In the genomic region with DNA sequence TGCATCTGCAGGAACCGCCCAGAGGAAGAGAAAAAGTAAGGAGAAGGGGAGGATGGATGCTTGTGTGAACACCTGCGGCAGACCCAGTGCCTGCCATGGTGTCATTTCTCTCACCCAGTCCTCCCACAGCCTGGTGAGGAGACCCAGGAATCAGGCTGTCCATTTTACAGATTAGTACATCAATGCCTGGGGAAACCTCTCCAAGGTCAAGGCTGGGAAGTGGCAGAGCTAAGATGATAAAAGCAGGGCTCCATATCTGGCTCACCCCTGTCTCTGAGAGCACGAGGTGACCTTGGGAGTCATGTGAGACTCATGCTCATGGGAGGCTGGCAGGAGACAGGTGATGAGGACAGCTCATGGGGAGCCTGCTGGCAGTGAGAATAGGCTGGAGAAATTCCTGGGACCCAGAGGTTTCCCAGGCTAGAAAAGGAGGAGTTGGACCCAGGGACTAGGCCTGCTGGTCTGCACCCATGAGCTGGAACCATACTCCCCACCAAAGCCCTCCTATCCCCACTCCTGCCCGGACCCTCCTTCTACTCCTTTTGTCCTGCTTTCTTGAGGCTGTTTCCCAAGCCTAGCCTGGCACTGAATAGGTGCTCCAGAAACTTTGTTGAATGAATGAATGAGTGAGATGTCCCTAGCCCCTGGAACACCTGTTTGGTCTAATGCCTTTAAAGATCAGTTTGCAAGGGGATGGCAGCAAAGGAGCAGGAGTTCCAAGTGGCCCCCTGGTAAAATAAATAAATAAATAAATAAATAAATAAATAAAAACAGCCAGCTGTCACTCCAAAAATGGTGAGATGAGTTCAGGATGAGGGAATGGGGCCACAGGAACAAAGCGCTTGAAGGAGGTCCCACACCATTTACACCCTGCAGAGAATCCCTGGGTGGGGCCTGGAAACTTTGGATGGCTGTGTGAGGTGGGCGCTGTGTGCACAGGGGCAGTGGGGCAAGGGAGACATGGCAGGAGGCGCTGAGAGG, we compare ENCODE assay signal across 9 cellular contexts. TPM values are rescaled to one million over a fixed set of nuclear protein-coding genes. Genes with fewer than 3 reads are reported as not detected.
DNase-seq lines count a peak whose midpoint lies in the region; ATAC-seq, FAIRE-seq and TF ChIP-seq lines count a peak whose summit lies in the region.
"Had no signal": no experiment of that assay in that cellular context is flagged by ENCODE, and none has a peak within 500 bp of the region (broad histone marks: within the 10 kb centered on the region; RNA-seq: fewer than 3 reads in every experiment).

No MANE protein-coding gene starts in this region.

- DNase-seq in CD4-positive, alpha-beta T cell = no peak
- DNase-seq in Panc1 (ENCODE audit: low read depth, low spot score) (no peak), endothelial cell of umbilical vein (ENCODE audit: low read depth, low spot score) (no peak), SHP77 (lab: John Stamatoyannopoulos, UW) (no peak)
- DNase-seq: NCI-H446 had no signal

- no peaks in the 10 kb centered on the region for H4K20me1 ChIP-seq in endothelial cell of umbilical vein (replicated peaks; ENCODE audit: control insufficient read depth, extremely low read depth, insufficient read depth, low read length)

- dilution Hi-C loops in endothelial cell of umbilical vein (cut with MboI; ENCODE audit: extremely low pct_ligation_motif_present, low sequenced_read_pairs) = no loop called here

- BruUV-seq in Panc1 (replicated peaks; lab: Mats Ljungman, UMichigan) (TSS peak; percentile 61), endothelial cell of umbilical vein (replicated peaks; lab: Mats Ljungman, UMichigan) (TSS peak; percentile 20)

- peaks cover 20% of the 10 kb centered on the region for H3K4me1 ChIP-seq in Panc1 (ENCODE audit: control insufficient read depth, insufficient read depth, low read length)
- peaks cover 14% of the 10 kb centered on the region for H3K4me1 ChIP-seq in endothelial cell of umbilical vein (ENCODE audit: control insufficient read depth, extremely low read depth, insufficient read depth, low read length)
- H3K4me1 ChIP-seq in neuron (ENCODE audit: insufficient read depth, low read length) = peaks cover 17% of the 10 kb centered on the region

- no peaks in the 10 kb centered on the region for H3K36me3 Mint-ChIP-seq in CD4-positive, alpha-beta T cell (ENCODE audit: low read depth)

- H3K4me3 ChIP-seq in Panc1 (ENCODE audit: low read depth in 2 of 2, low read length in 2 of 2) = peak overlapping the region; percentile 86 to 87
- H3K4me3 ChIP-seq in endothelial cell of umbilical vein (replicated peaks in 1 of 3; ENCODE audit: insufficient read depth in 1 of 3, low read depth in 1 of 3, low read length in 3 of 3) = peak overlapping the region in 2 of 3 experiments; percentile 67 to 70
- H3K4me3 ChIP-seq in neuron (ENCODE audit: low read length) = peak overlapping the region; percentile 95

- H3K79me2 ChIP-seq in endothelial cell of umbilical vein (ENCODE audit: control insufficient read depth, insufficient read depth, low read length) = peaks cover 10% of the 10 kb centered on the region

- intact Hi-C loops in CD4-positive, alpha-beta T cell (cut with DNase I, micrococcal nuclease) = no loop called here
- intact Hi-C loops in Panc1 (cut with micrococcal nuclease; ENCODE audit: unreplicated experiment) = no loop called here
- intact Hi-C loops in endothelial cell of umbilical vein (cut with micrococcal nuclease) = loop anchor here (1.0 kb wide), 2 partner anchors 9 to 136 kb away; no protein-coding TSS in a partner anchor

- H3K27me3 Mint-ChIP-seq in CD4-positive, alpha-beta T cell = peaks cover 5% of the 10 kb centered on the region

- no peak overlapping the region for H3K27ac Mint-ChIP-seq in CD4-positive, alpha-beta T cell

- peaks cover 21% of the 10 kb centered on the region for H3K4me1 Mint-ChIP-seq in CD4-positive, alpha-beta T cell (ENCODE audit: low read depth)

- H3K9me1 ChIP-seq in endothelial cell of umbilical vein (replicated peaks; ENCODE audit: control insufficient read depth, extremely low read depth, insufficient read depth, low read length) = no peaks in the 10 kb centered on the region

- TF ChIP-seq POLR2A in endothelial cell of umbilical vein (IDR thresholded peaks at IDR 0.05; ENCODE audit: low read depth, low read length) = no peak

- H3K27me3 ChIP-seq in CD4-positive, alpha-beta T cell (ENCODE audit: control insufficient read depth, insufficient read depth, low read length) = peaks cover 7% of the 10 kb centered on the region
- H3K27me3 ChIP-seq in Panc1 (ENCODE audit: control insufficient read depth, insufficient read depth, low read length) (no peaks in the 10 kb centered on the region), endothelial cell of umbilical vein (ENCODE audit: control insufficient read depth in 2 of 2, insufficient read depth in 2 of 2, low read length in 2 of 2) (no peaks in the 10 kb centered on the region), neuron (ENCODE audit: insufficient read depth, low read length) (no peaks in the 10 kb centered on the region)

- CTCF ChIA-PET in CD4-positive, alpha-beta T cell (lab: Charles Lee) = no interaction called here
- CTCF ChIA-PET in Panc1 (lab: Charles Lee) (no interaction called here), endothelial cell of umbilical vein (lab: Charles Lee) (interaction anchor here (1.3 kb wide), 1 partner anchor 29 kb away, joined by 4 read pairs; no protein-coding TSS in a partner anchor)

- H3K9ac ChIP-seq in endothelial cell of umbilical vein (replicated peaks; ENCODE audit: extremely low read depth, insufficient read depth, low read length) = peak overlapping the region; percentile 80

- H3K36me3 ChIP-seq in Panc1 (ENCODE audit: control insufficient read depth, insufficient read depth, low read length) (peaks cover 8% of the 10 kb centered on the region; the same call in 1 of the 2 replicates), endothelial cell of umbilical vein (ENCODE audit: control insufficient read depth in 2 of 2, extremely low read depth in 1 of 2, insufficient read depth in 2 of 2, low read length in 2 of 2) (peaks cover 0 to 19% of the 10 kb centered on the region in 2 experiments), neuron (ENCODE audit: insufficient read depth, low read length) (peaks cover 36% of the 10 kb centered on the region)

- FAIRE-seq in endothelial cell of umbilical vein (lab: Jason Lieb, UNC) = no peak

- peak overlapping the region; percentile 87 for H3K4me2 ChIP-seq in endothelial cell of umbilical vein (ENCODE audit: insufficient read depth, low read length)

- H3K9me3 Mint-ChIP-seq in CD4-positive, alpha-beta T cell = no peaks in the 10 kb centered on the region

- no peak for TF ChIP-seq CTCF in CD4-positive, alpha-beta T cell (IDR thresholded peaks at IDR 0.05)
- TF ChIP-seq CTCF in Panc1 (IDR thresholded peaks at IDR 0.05) = no peak
- no peak for TF ChIP-seq CTCF in endothelial cell of umbilical vein (IDR thresholded peaks at IDR 0.05; ENCODE audit: extremely low read depth in 1 of 2, insufficient read depth in 1 of 2, low read depth in 1 of 2, low read length in 2 of 2)

- POLR2A ChIA-PET in CD4-positive, alpha-beta T cell (lab: Charles Lee) = no interaction called here
- POLR2A ChIA-PET in Panc1 (lab: Charles Lee) (no interaction called here), endothelial cell of umbilical vein (lab: Charles Lee) (interaction anchor here (0.5 kb wide), 1 partner anchor 15 kb away, joined by 5 read pairs; no protein-coding TSS in a partner anchor)

- no peak for ATAC-seq in CD4-positive, alpha-beta T cell (ENCODE audit: poor library complexity)
- no peak for ATAC-seq in Panc1
- ATAC-seq in GM21367 (IDR thresholded peaks at IDR 0.05; ENCODE audit: unreplicated experiment) = no peak
- ATAC-seq in HG03521 (IDR thresholded peaks at IDR 0.05; ENCODE audit: unreplicated experiment) = no peak
- ATAC-seq in GM21447 (IDR thresholded peaks at IDR 0.05; ENCODE audit: unreplicated experiment) = no peak

- no peak overlapping the region for H3K27ac ChIP-seq in CD4-positive, alpha-beta T cell (ENCODE audit: low read depth, low read length)
- peak overlapping the region; percentile 66 for H3K27ac ChIP-seq in Panc1 (ENCODE audit: low read length)
- no peak overlapping the region for H3K27ac ChIP-seq in endothelial cell of umbilical vein (ENCODE audit: insufficient read depth, low read depth, low read length)

- H3K4me3 Mint-ChIP-seq in CD4-positive, alpha-beta T cell = peak overlapping the region; percentile 82

- no peaks in the 10 kb centered on the region for H3K9me3 ChIP-seq in CD4-positive, alpha-beta T cell (ENCODE audit: control insufficient read depth, low read length)
- H3K9me3 ChIP-seq in Panc1 (ENCODE audit: control insufficient read depth, insufficient read depth, low read depth, low read length) = no peaks in the 10 kb centered on the region
- H3K9me3 ChIP-seq in endothelial cell of umbilical vein (replicated peaks; ENCODE audit: control insufficient read depth, insufficient read depth, low read length) = no peaks in the 10 kb centered on the region
- H3K9me3 ChIP-seq in neuron (ENCODE audit: low read length) = no peaks in the 10 kb centered on the region

- H2AFZ ChIP-seq in endothelial cell of umbilical vein (ENCODE audit: low read depth, low read length) (no peak overlapping the region), neuron (ENCODE audit: low read depth, low read length) (no peak overlapping the region)

- in situ Hi-C loops in Panc1 (cut with HindIII; ENCODE audit: low pct_unique_long_range_greater_than_20kb, low sequenced_read_pairs) = no loop called here

RNA-seq across cellular contexts. Expression of gene ZNF629, which starts 1.6 kb away (rescaled TPM):
- 1 to 10 TPM; 1.6 to 1.7 TPM for total RNA-seq in CD4-positive, alpha-beta T cell
- 19.2 TPM for total RNA-seq in Panc1 (2021; ENCODE audit: unreplicated experiment)
- 19.8 TPM for polyA plus RNA-seq in Panc1 (2012; ENCODE audit: insufficient read length)
- total RNA-seq in endothelial cell of umbilical vein = 11.2 and 11.7 TPM in 2 replicates
- polyA plus RNA-seq in endothelial cell of umbilical vein = 5.2 and 5.6 TPM in 2 replicates
- 4.5 and 4.7 TPM in 2 replicates for polyA plus RNA-seq in endothelial cell of umbilical vein (2011; cell fraction: cytosol; rRNA removed)
- 7.8 and 8.0 TPM in 2 replicates for polyA plus RNA-seq in endothelial cell of umbilical vein (2011; cell fraction: nucleus; rRNA removed)
- 7.8 and 9.0 TPM in 2 replicates for polyA plus RNA-seq in endothelial cell of umbilical vein (2012)
- 6.0 and 6.6 TPM in 2 replicates for polyA minus RNA-seq in endothelial cell of umbilical vein
- 7.5 TPM for polyA minus RNA-seq in endothelial cell of umbilical vein (2011; cell fraction: cytosol; rRNA and poly(A)+ RNA removed)
- polyA minus RNA-seq in endothelial cell of umbilical vein (2011; cell fraction: nucleus; rRNA and poly(A)+ RNA removed) = 5.1 and 7.2 TPM in 2 replicates

RNA-seq across cellular contexts. Expression of gene RNF40, which starts 23.3 kb away (rescaled TPM):
- total RNA-seq in CD4-positive, alpha-beta T cell = 10 to 100 TPM; 63.0 to 65.2 TPM
- total RNA-seq in Panc1 (2021; ENCODE audit: unreplicated experiment) (114 TPM), endothelial cell of umbilical vein (97.0 and 102 TPM in 2 replicates)
- 86.3 TPM for polyA plus RNA-seq in Panc1 (2012; ENCODE audit: insufficient read length)
- 60.5 and 67.6 TPM in 2 replicates for polyA plus RNA-seq in endothelial cell of umbilical vein
- 60.2 and 66.2 TPM in 2 replicates for polyA plus RNA-seq in endothelial cell of umbilical vein (2011; cell fraction: cytosol; rRNA removed)
- polyA plus RNA-seq in endothelial cell of umbilical vein (2011; cell fraction: nucleus; rRNA removed) = 134 and 176 TPM in 2 replicates
- polyA plus RNA-seq in endothelial cell of umbilical vein (2012) = 66.5 and 76.5 TPM in 2 replicates
- polyA minus RNA-seq in endothelial cell of umbilical vein = 110 and 121 TPM in 2 replicates
- 57.5 TPM for polyA minus RNA-seq in endothelial cell of umbilical vein (2011; cell fraction: cytosol; rRNA and poly(A)+ RNA removed)
- polyA minus RNA-seq in endothelial cell of umbilical vein (2011; cell fraction: nucleus; rRNA and poly(A)+ RNA removed) = 50.0 and 55.9 TPM in 2 replicates

RNA-seq across cellular contexts. Expression of gene CFAP119, which starts 23.6 kb away (rescaled TPM):
- total RNA-seq in CD4-positive, alpha-beta T cell = 1 to 10 TPM; 1.7 to 2.2 TPM
- total RNA-seq in Panc1 (2021; ENCODE audit: unreplicated experiment) (21.0 TPM), endothelial cell of umbilical vein (6.5 and 7.2 TPM in 2 replicates)
- polyA plus RNA-seq in Panc1 (2012; ENCODE audit: insufficient read length) = 13.2 TPM
- 9.5 and 13.7 TPM in 2 replicates for polyA plus RNA-seq in endothelial cell of umbilical vein
- 5.4 and 7.2 TPM in 2 replicates for polyA plus RNA-seq in endothelial cell of umbilical vein (2011; cell fraction: cytosol; rRNA removed)
- 45.2 and 58.3 TPM in 2 replicates for polyA plus RNA-seq in endothelial cell of umbilical vein (2011; cell fraction: nucleus; rRNA removed)
- 3.8 and 4.3 TPM in 2 replicates for polyA plus RNA-seq in endothelial cell of umbilical vein (2012)
- 2.6 and 3.1 TPM in 2 replicates for polyA minus RNA-seq in endothelial cell of umbilical vein
- polyA minus RNA-seq in endothelial cell of umbilical vein (2011; cell fraction: cytosol; rRNA and poly(A)+ RNA removed) = 8.9 TPM
- polyA minus RNA-seq in endothelial cell of umbilical vein (2011; cell fraction: nucleus; rRNA and poly(A)+ RNA removed) = 3.7 and 6.4 TPM in 2 replicates

RNA-seq across cellular contexts. Expression of gene PHKG2, which starts 37.2 kb away (rescaled TPM):
- 10 to 100 TPM; 24.8 to 25.2 TPM for total RNA-seq in CD4-positive, alpha-beta T cell
- total RNA-seq in Panc1 (2021; ENCODE audit: unreplicated experiment) (43.1 TPM), endothelial cell of umbilical vein (33.0 and 34.1 TPM in 2 replicates)
- polyA plus RNA-seq in Panc1 (2012; ENCODE audit: insufficient read length) = 31.5 TPM
- polyA plus RNA-seq in endothelial cell of umbilical vein = 48.8 and 55.4 TPM in 2 replicates
- 24.1 and 26.9 TPM in 2 replicates for polyA plus RNA-seq in endothelial cell of umbilical vein (2011; cell fraction: cytosol; rRNA removed)
- polyA plus RNA-seq in endothelial cell of umbilical vein (2011; cell fraction: nucleus; rRNA removed) = 135 and 139 TPM in 2 replicates
- 22.1 and 27.3 TPM in 2 replicates for polyA plus RNA-seq in endothelial cell of umbilical vein (2012)
- 36.8 and 40.1 TPM in 2 replicates for polyA minus RNA-seq in endothelial cell of umbilical vein
- polyA minus RNA-seq in endothelial cell of umbilical vein (2011; cell fraction: cytosol; rRNA and poly(A)+ RNA removed) = 16.7 TPM
- 35.1 and 43.3 TPM in 2 replicates for polyA minus RNA-seq in endothelial cell of umbilical vein (2011; cell fraction: nucleus; rRNA and poly(A)+ RNA removed)
